Comparison of ENCODE assay signal across 12 cellular contexts in the genomic region with DNA sequence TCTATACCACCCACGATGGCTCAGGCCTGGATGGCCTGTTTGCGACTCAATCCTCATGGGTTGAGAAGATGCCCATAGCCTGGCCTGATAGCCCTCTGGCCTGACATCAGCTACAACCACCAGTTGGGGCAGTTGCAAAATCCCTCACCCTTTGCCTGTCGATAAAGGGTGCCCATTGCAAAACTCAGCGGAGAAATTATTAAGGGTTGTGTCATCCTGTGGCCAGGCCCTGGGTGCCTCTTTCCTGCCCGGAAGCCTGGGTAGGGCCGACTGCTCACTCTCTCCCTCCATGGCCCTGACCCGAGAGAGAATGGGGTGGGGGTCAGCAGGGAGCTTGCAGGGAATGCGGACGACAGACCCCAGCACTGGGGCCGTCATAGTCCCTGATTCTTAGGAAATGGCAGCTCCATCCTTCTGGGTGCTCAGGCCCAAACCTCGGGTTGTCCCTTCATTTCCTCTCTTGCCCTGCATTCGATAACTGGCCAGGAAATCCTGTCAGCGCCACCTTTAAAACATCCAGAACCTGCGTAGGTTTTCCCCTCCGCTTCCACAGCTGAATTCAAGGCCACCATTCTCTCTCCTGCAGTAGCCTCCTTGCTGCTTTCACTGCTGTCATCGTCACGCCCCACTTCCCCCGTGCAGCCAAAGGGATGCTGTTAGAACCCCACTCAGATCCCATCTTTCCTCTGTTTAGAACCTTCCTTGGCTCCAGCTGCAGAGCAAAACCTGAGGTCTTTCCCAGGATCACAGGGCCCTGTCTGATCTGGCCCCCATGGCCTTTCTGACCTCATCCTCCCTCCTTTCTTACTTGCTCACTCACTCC. TPM values are rescaled to one million over a fixed set of nuclear protein-coding genes. Genes with fewer than 3 reads are reported as not detected.
DNase-seq lines count a peak whose midpoint lies in the region; ATAC-seq and TF ChIP-seq lines count a peak whose summit lies in the region.
"Had no signal": no experiment of that assay in that cellular context is flagged by ENCODE, and none has a peak within 500 bp of the region (broad histone marks: within the 10 kb centered on the region; RNA-seq: fewer than 3 reads in every experiment).

No MANE protein-coding gene starts in this region.

- TF ChIP-seq CTCF in Calu3 (IDR thresholded peaks at IDR 0.05; ENCODE audit: unreplicated experiment) = no peak
- TF ChIP-seq CTCF in PC-9 (conservative IDR thresholded peaks at IDR 0.05) = no peak
- TF ChIP-seq CTCF in neutrophil (IDR thresholded peaks at IDR 0.05) = peak; percentile 50

- no peak overlapping the region for H3K27ac Mint-ChIP-seq in Calu3 (ENCODE audit: unreplicated experiment)
- no peak overlapping the region for H3K27ac Mint-ChIP-seq in stimulated activated naive CD8-positive, alpha-beta T cell treated with anti-CD3 and anti-CD28 coated beads, Interleukin-15, amount 100 ng/mL, for 72 hours
- H3K27ac Mint-ChIP-seq: neural progenitor cell had no signal

- DNase-seq in Calu3 (peak; percentile 64), PC-9 (peak; percentile 71 to 93), fibroblast of peridontal ligament (ENCODE audit: extremely low read depth) (peak; percentile 66), occipital lobe (lab: John Stamatoyannopoulos, UW) (no peak)
- no peak for DNase-seq in activated CD8-positive, alpha-beta memory T cell treated with anti-CD3 and anti-CD28 coated beads, Interleukin-2, amount 50 U/mL, for 4 hours
- DNase-seq in stimulated activated naive CD8-positive, alpha-beta T cell treated with anti-CD3 and anti-CD28 coated beads, Interleukin-15, amount 100 ng/mL, for 72 hours = no peak
- DNase-seq: KG1; NK-92 treated with Interleukin-12 subunit alpha and Interleukin-12 subunit beta, amount 100 ng/mL, for 24 hours had no signal

- peaks cover 8% of the 10 kb centered on the region for H3K36me3 Mint-ChIP-seq in Calu3 (ENCODE audit: insufficient read depth, unreplicated experiment)
- H3K36me3 Mint-ChIP-seq: neural progenitor cell had no signal

- H3K79me2 ChIP-seq in PC-9 (ENCODE audit: low read depth) = no peaks in the 10 kb centered on the region; the same call in 1 of the 2 replicates

- POLR2A ChIA-PET in PC-9 (lab: Charles Lee; ENCODE audit: unreplicated experiment) = no interaction called here

- CTCF ChIA-PET in Calu3 (lab: Charles Lee) = interaction anchor here (1.5 kb wide), 1 partner anchor 16 kb away, joined by 5 read pairs; no protein-coding TSS in a partner anchor
- CTCF ChIA-PET in PC-9 (lab: Charles Lee) = interaction anchor here (0.6 to 1.0 kb wide), 2 partner anchors 9 to 29 kb away, joined by 3 to 4 read pairs; no protein-coding TSS in a partner anchor

- H3K9me3 ChIP-seq in PC-9 (ENCODE audit: insufficient read depth, low read depth) (no peaks in the 10 kb centered on the region), neutrophil (no peaks in the 10 kb centered on the region)

- peaks cover 63% of the 10 kb centered on the region for H3F3A ChIP-seq in PC-9 (ENCODE audit: insufficient read depth, low read depth)

- no TSS peak for BruUV-seq in Calu3 (replicated peaks; lab: Mats Ljungman, UMichigan)
- no TSS peak for BruUV-seq in PC-9 (replicated peaks; lab: Mats Ljungman, UMichigan)

- intact Hi-C loops in Calu3 (cut with micrococcal nuclease; ENCODE audit: unreplicated experiment) = loop anchor here (1.0 kb wide), 1 partner anchor 24 kb away; no protein-coding TSS in a partner anchor
- intact Hi-C loops in PC-9 (cut with micrococcal nuclease; ENCODE audit: unreplicated experiment) = no loop called here

- no peak overlapping the region for H2AFZ ChIP-seq in PC-9
- H2AFZ ChIP-seq: neural progenitor cell had no signal

- peaks cover 54% of the 10 kb centered on the region for H3K4me1 Mint-ChIP-seq in Calu3 (ENCODE audit: low read depth, unreplicated experiment)
- peaks cover 20% of the 10 kb centered on the region for H3K4me1 Mint-ChIP-seq in stimulated activated naive CD8-positive, alpha-beta T cell treated with anti-CD3 and anti-CD28 coated beads, Interleukin-15, amount 100 ng/mL, for 72 hours

- H3K4me3 ChIP-seq in PC-9 (no peak overlapping the region), neutrophil (ENCODE audit: low read depth in 1 of 2, low read length in 1 of 2) (peak overlapping the region; percentile 51 to 58)
- H3K4me3 ChIP-seq: heart left ventricle, neural progenitor cell had no signal

- no peaks in the 10 kb centered on the region for H3K9me3 Mint-ChIP-seq in Calu3 (ENCODE audit: low read depth, unreplicated experiment)
- H3K9me3 Mint-ChIP-seq in stimulated activated naive CD8-positive, alpha-beta T cell treated with anti-CD3 and anti-CD28 coated beads, Interleukin-15, amount 100 ng/mL, for 72 hours = peaks cover 0 to 5% of the 10 kb centered on the region in 2 donors
- H3K9me3 Mint-ChIP-seq: neural progenitor cell had no signal

- no peak for ATAC-seq in stimulated activated naive CD8-positive, alpha-beta T cell treated with anti-CD3 and anti-CD28 coated beads, Interleukin-15, amount 100 ng/mL, for 72 hours
- no peak for ATAC-seq in GM19395 (IDR thresholded peaks at IDR 0.05; ENCODE audit: unreplicated experiment)

- no peaks in the 10 kb centered on the region for H3K36me3 ChIP-seq in PC-9 (ENCODE audit: low read depth)
- no peaks in the 10 kb centered on the region for H3K36me3 ChIP-seq in neutrophil
- H3K36me3 ChIP-seq: heart left ventricle, neural progenitor cell had no signal

- H3K4me1 ChIP-seq in PC-9 (replicated peaks; ENCODE audit: insufficient read depth) = peaks cover 92% of the 10 kb centered on the region
- H3K4me1 ChIP-seq in neutrophil (ENCODE audit: control insufficient read depth in 1 of 2, insufficient read depth in 1 of 2, low read depth in 1 of 2, low read length in 1 of 2) = peaks cover 79 to 87% of the 10 kb centered on the region in 2 experiments
- H3K4me1 ChIP-seq: neural progenitor cell had no signal

- H3K27ac ChIP-seq in PC-9 (peak overlapping the region; percentile 73), neutrophil (peak overlapping the region; percentile 97)
- H3K27ac ChIP-seq: neural progenitor cell had no signal

- H3K27me3 ChIP-seq in PC-9 (ENCODE audit: insufficient read depth, low read depth) = no peaks in the 10 kb centered on the region
- H3K27me3 ChIP-seq in neutrophil = no peaks in the 10 kb centered on the region
- H3K27me3 ChIP-seq: heart left ventricle, neural progenitor cell had no signal

- peak overlapping the region; percentile 55 for H3K4me2 ChIP-seq in PC-9
- H3K4me2 ChIP-seq: neural progenitor cell had no signal

- no peak overlapping the region for H3K4me3 Mint-ChIP-seq in Calu3 (ENCODE audit: low read depth, unreplicated experiment)
- H3K4me3 Mint-ChIP-seq in stimulated activated naive CD8-positive, alpha-beta T cell treated with anti-CD3 and anti-CD28 coated beads, Interleukin-15, amount 100 ng/mL, for 72 hours = no peak overlapping the region
- H3K4me3 Mint-ChIP-seq: neural progenitor cell had no signal

- no peaks in the 10 kb centered on the region for H4K20me1 ChIP-seq in PC-9 (ENCODE audit: insufficient read depth)

- H3K9me2 ChIP-seq in PC-9 (ENCODE audit: insufficient read depth) = no peaks in the 10 kb centered on the region

- no peaks in the 10 kb centered on the region for H3K27me3 Mint-ChIP-seq in Calu3 (ENCODE audit: unreplicated experiment)
- peaks cover 8% of the 10 kb centered on the region for H3K27me3 Mint-ChIP-seq in stimulated activated naive CD8-positive, alpha-beta T cell treated with anti-CD3 and anti-CD28 coated beads, Interleukin-15, amount 100 ng/mL, for 72 hours

RNA-seq across cellular contexts. Expression of a gene that starts 31.1 kb away (rescaled TPM):
- total RNA-seq in Calu3 (2022) (137 and 147 TPM in 2 replicates), PC-9 (2021) (112 and 117 TPM in 2 replicates), occipital lobe (0.78 TPM)

Comparison
In these comparisons a context has a peak if more than half of its experiments do, and no peak if none do; other contexts are left out.
1. DNase-seq: peak in Calu3 (single experiment), PC-9 (2 of 2) and fibroblast of peridontal ligament (single experiment); none in activated CD8-positive, alpha-beta memory T cell treated with anti-CD3 and anti-CD28 coated beads, Interleukin-2, amount 50 U/mL, for 4 hours (single experiment), stimulated activated naive CD8-positive, alpha-beta T cell treated with anti-CD3 and anti-CD28 coated beads, Interleukin-15, amount 100 ng/mL, for 72 hours (0 of 2) and occipital lobe (single experiment).
2. RNA of a gene that starts 31.1 kb away (total RNA-seq): 137 to 147 TPM in Calu3 and 112 to 117 TPM in PC-9; 0.78 TPM in occipital lobe (single experiment); every median in the first group is over 10 times any median in the second.